In genomic region chr12:48815281-48816110, GRCh38 we compare ENCODE assay signal across 8 cellular contexts. TPM values are rescaled to one million over a fixed set of nuclear protein-coding genes. Genes with fewer than 3 reads are reported as not detected.
DNase-seq lines count a peak whose midpoint lies in the region; ATAC-seq and TF ChIP-seq lines count a peak whose summit lies in the region.

No MANE protein-coding gene starts in this region.

- ATAC-seq in HG03159 (IDR thresholded peaks at IDR 0.05; ENCODE audit: unreplicated experiment) = peak; percentile 17
- ATAC-seq in activated CD8-positive, alpha-beta T cell treated with anti-CD3 and anti-CD28 coated beads for 36 hours = peak; percentile 8

- H3K27ac ChIP-seq in AG04450 (ENCODE audit: low read depth, low read length) (peak overlapping the region; percentile 73), temporal lobe (ENCODE audit: low read depth, low read length) (peak overlapping the region; percentile 59)

- H3K9me3 Mint-ChIP-seq in activated CD8-positive, alpha-beta T cell treated with anti-CD3 and anti-CD28 coated beads for 36 hours = no peaks in the 10 kb centered on the region

- no peak for TF ChIP-seq CTCF in AG04450 (IDR thresholded peaks at IDR 0.05; ENCODE audit: low read depth, low read length)
- TF ChIP-seq CTCF in GM13977 (IDR thresholded peaks at IDR 0.05; ENCODE audit: extremely low read depth, insufficient read depth, missing control alignments) = no peak
- no peak for TF ChIP-seq CTCF in activated CD8-positive, alpha-beta T cell treated with anti-CD3 and anti-CD28 coated beads for 36 hours (IDR thresholded peaks at IDR 0.05)

- peak; percentile 43 for TF ChIP-seq POLR2A in erythroblast (IDR thresholded peaks at IDR 0.05; ENCODE audit: low read length)

- peaks cover 19% of the 10 kb centered on the region for H3K27me3 Mint-ChIP-seq in activated CD8-positive, alpha-beta T cell treated with anti-CD3 and anti-CD28 coated beads for 36 hours

- no peaks in the 10 kb centered on the region for H3K27me3 ChIP-seq in AG04450 (ENCODE audit: control insufficient read depth, insufficient read depth, low read length)
- peaks cover 27% of the 10 kb centered on the region for H3K27me3 ChIP-seq in mononuclear cell (ENCODE audit: insufficient read depth, low read length)

- peaks cover 33% of the 10 kb centered on the region for H3K4me1 ChIP-seq in mononuclear cell (ENCODE audit: insufficient read depth, low read length)

- CTCF ChIA-PET in AG04450 (lab: Charles Lee) = interaction anchor here (0.6 to 3.5 kb wide), 21 partner anchors 10 to 139 kb away, joined by 3 to 40 read pairs (median 4); partner anchors contain the start of gene KANSL2
- CTCF ChIA-PET in activated CD8-positive, alpha-beta T cell treated with anti-CD3 and anti-CD28 coated beads for 36 hours (lab: Charles Lee) = interaction anchor here (0.6 to 6.3 kb wide), 44 partner anchors 8 to 666 kb away, joined by 3 to 62 read pairs (median 4); partner anchors contain the start of genes ARF3, DDX23, FKBP11 and RND1

- peaks cover 34% of the 10 kb centered on the region for H3K4me1 Mint-ChIP-seq in activated CD8-positive, alpha-beta T cell treated with anti-CD3 and anti-CD28 coated beads for 36 hours (ENCODE audit: low read depth)

- POLR2A ChIA-PET in AG04450 (lab: Yijun Ruan, JAX) = interaction anchor here (0.6 to 1.4 kb wide), 5 partner anchors 16 to 191 kb away, joined by 3 to 4 read pairs (median 3); partner anchors contain the start of genes ADCY6 and DDX23
- POLR2A ChIA-PET in activated CD8-positive, alpha-beta T cell treated with anti-CD3 and anti-CD28 coated beads for 36 hours (lab: Charles Lee) = interaction anchor here (0.6 to 2.8 kb wide), 13 partner anchors 9 to 658 kb away, joined by 3 to 13 read pairs (median 3); partner anchors contain the start of genes ASB8, DDX23, KANSL2 and TUBA1A

- peak; percentile 49 for DNase-seq in AG04450 (ENCODE audit: low read depth, low spot score)
- DNase-seq in GM13977 (ENCODE audit: low spot score) = peak; percentile 63
- peak; percentile 71 for DNase-seq in NCI-H2227 treated with DMSO at 0.1 percent for 48 hours (lab: John Stamatoyannopoulos, UW)
- peak; percentile 37 for DNase-seq in activated CD8-positive, alpha-beta T cell treated with anti-CD3 and anti-CD28 coated beads for 36 hours
- DNase-seq in erythroblast (lab: John Stamatoyannopoulos, UW) = peak; percentile 60 to 72

- no peaks in the 10 kb centered on the region for H3K36me3 Mint-ChIP-seq in activated CD8-positive, alpha-beta T cell treated with anti-CD3 and anti-CD28 coated beads for 36 hours (ENCODE audit: low read depth)

- peaks cover 3% of the 10 kb centered on the region; the same call in 1 of the 2 replicates for H3K9me3 ChIP-seq in AG04450 (ENCODE audit: control insufficient read depth, insufficient read depth, low read length)
- no peaks in the 10 kb centered on the region for H3K9me3 ChIP-seq in mononuclear cell (ENCODE audit: low read depth, low read length)

- peak overlapping the region; percentile 95 for H3K4me3 Mint-ChIP-seq in activated CD8-positive, alpha-beta T cell treated with anti-CD3 and anti-CD28 coated beads for 36 hours

- in situ Hi-C loops in GM13977 (cut with MboI; ENCODE audit: low pct_unique_long_range_greater_than_20kb, low sequenced_read_pairs, unreplicated experiment) = no loop called here

- H3K27ac Mint-ChIP-seq in activated CD8-positive, alpha-beta T cell treated with anti-CD3 and anti-CD28 coated beads for 36 hours = peak overlapping the region; percentile 67

- intact Hi-C loops in activated CD8-positive, alpha-beta T cell treated with anti-CD3 and anti-CD28 coated beads for 36 hours (cut with micrococcal nuclease) = no loop called here

- H3K4me3 ChIP-seq in AG04450 (ENCODE audit: low read depth, low read length) (peak overlapping the region; percentile 90), mononuclear cell (ENCODE audit: low read length) (peak overlapping the region; percentile 56)

RNA-seq across cellular contexts. Expression of gene CACNB3, which starts 2.8 kb away (rescaled TPM):
- 44.9 and 51.7 TPM in 2 replicates for polyA plus RNA-seq in AG04450 (2011; rRNA removed)
- 36.1 and 45.3 TPM in 2 replicates for polyA minus RNA-seq in AG04450 (2011; rRNA and poly(A)+ RNA removed)
- 1 to 10 TPM; 7.7 to 8.2 TPM for total RNA-seq in activated CD8-positive, alpha-beta T cell treated with anti-CD3 and anti-CD28 coated beads for 36 hours
- total RNA-seq in mononuclear cell (0.63 TPM), temporal lobe (42.8 TPM)

RNA-seq across cellular contexts. Expression of gene ADCY6, which starts 26.6 kb away (rescaled TPM):
- 26.7 and 31.6 TPM in 2 replicates for polyA plus RNA-seq in AG04450 (2011; rRNA removed)
- 47.7 and 54.2 TPM in 2 replicates for polyA minus RNA-seq in AG04450 (2011; rRNA and poly(A)+ RNA removed)
- total RNA-seq in activated CD8-positive, alpha-beta T cell treated with anti-CD3 and anti-CD28 coated beads for 36 hours = not detected
- 0.52 TPM for total RNA-seq in mononuclear cell
- 28.8 TPM for total RNA-seq in temporal lobe

RNA-seq across cellular contexts. Expression of gene DDX23, which starts 36.5 kb away (rescaled TPM):
- polyA plus RNA-seq in AG04450 (2011; rRNA removed) = 56.6 and 57.4 TPM in 2 replicates
- polyA minus RNA-seq in AG04450 (2011; rRNA and poly(A)+ RNA removed) = 43.9 and 53.5 TPM in 2 replicates
- 10 to 100 TPM; 84.5 to 95.6 TPM for total RNA-seq in activated CD8-positive, alpha-beta T cell treated with anti-CD3 and anti-CD28 coated beads for 36 hours
- total RNA-seq in mononuclear cell (51.9 TPM), temporal lobe (53.1 TPM)

RNA-seq across cellular contexts. Expression of gene RND1, which starts 50.2 kb away (rescaled TPM):
- 0.36 and 0.42 TPM in 2 replicates for polyA plus RNA-seq in AG04450 (2011; rRNA removed)
- polyA minus RNA-seq in AG04450 (2011; rRNA and poly(A)+ RNA removed) = 0.51 and 0.65 TPM in 2 replicates
- total RNA-seq in activated CD8-positive, alpha-beta T cell treated with anti-CD3 and anti-CD28 coated beads for 36 hours = 1 to 10 TPM; 2.3 to 3.2 TPM
- 6.2 TPM for total RNA-seq in mononuclear cell
- total RNA-seq in temporal lobe = 27.5 TPM

Comparison
In these comparisons a context has a peak if more than half of its experiments do, and no peak if none do; other contexts are left out.
1. Peak in every context shown above with its lines: DNase-seq, ATAC-seq, H3K4me3 ChIP-seq and H3K27ac ChIP-seq.
2. RNA of gene ADCY6, which starts 26.6 kb away (total RNA-seq): 28.8 TPM in temporal lobe (single experiment); 0.52 TPM in mononuclear cell (single experiment) and not detected in activated CD8-positive, alpha-beta T cell treated with anti-CD3 and anti-CD28 coated beads for 36 hours; every median in the first group is over 10 times any median in the second.